Comparison of ENCODE assay signal across 15 cellular contexts in genomic region chr1:226222686-226223085, GRCh38. TPM values are rescaled to one million over a fixed set of nuclear protein-coding genes. Genes with fewer than 3 reads are reported as not detected.
A peak's percentile ranks its signal among the peaks of the same experiment; 100 is the strongest.
DNase-seq lines count a peak whose midpoint lies in the region; ATAC-seq and TF ChIP-seq lines count a peak whose summit lies in the region.
"Had no signal": no experiment of that assay in that cellular context is flagged by ENCODE, and none has a peak within 500 bp of the region (broad histone marks: within the 10 kb centered on the region; RNA-seq: fewer than 3 reads in every experiment).

No MANE protein-coding gene starts in this region.

- peak overlapping the region; percentile 82 for H3K56ac ChIP-seq in mesendoderm (ENCODE audit: low read length)

- CTCF ChIA-PET in activated B cell treated with CpG ODN at 0.5 μM for 24 hours (lab: Charles Lee): no interaction called here

- H2BK120ac ChIP-seq in mesendoderm (ENCODE audit: low read depth, low read length): peak overlapping the region; percentile 96

- H3K18ac ChIP-seq in mesendoderm (ENCODE audit: low read length): peak overlapping the region; percentile 85

- no peak for TF ChIP-seq POLR2A in thyroid gland (IDR thresholded peaks at IDR 0.05)

- H3K27ac ChIP-seq in mesendoderm (ENCODE audit: low read depth, low read length): peak overlapping the region; percentile 86
- no peak overlapping the region for H3K27ac ChIP-seq in thyroid gland

- H3K9me3 Mint-ChIP-seq in activated naive CD4-positive, alpha-beta T cell treated with anti-CD3 and anti-CD28 coated beads, Interleukin-2, amount 50 U/mL, for 24 hours: no peaks in the 10 kb centered on the region
- no peaks in the 10 kb centered on the region for H3K9me3 Mint-ChIP-seq in activated B cell treated with CpG ODN at 0.5 μM for 24 hours
- H3K9me3 Mint-ChIP-seq in stimulated activated naive CD8-positive, alpha-beta T cell treated with anti-CD3 and anti-CD28 coated beads, Interleukin-15, amount 100 ng/mL, for 72 hours: no peaks in the 10 kb centered on the region

- DNase-seq in activated naive CD4-positive, alpha-beta T cell (lab: John Stamatoyannopoulos, UW): no peak
- DNase-seq in activated B cell treated with CpG ODN at 0.5 μM for 24 hours (no peak), mesendoderm (no peak), thyroid gland (no peak), G401 (ENCODE audit: low spot score) (no peak), posterior vena cava (ENCODE audit: low spot score) (no peak)
- no peak for DNase-seq in stimulated activated naive CD8-positive, alpha-beta T cell treated with anti-CD3 and anti-CD28 coated beads, Interleukin-15, amount 100 ng/mL, for 72 hours
- DNase-seq: DMS153; effector CD8-positive, alpha-beta T cell; hippocampal formation; Karpas-422; NCI-H1417 had no signal

- H3K23ac ChIP-seq in mesendoderm (ENCODE audit: low read length): no peak overlapping the region

- ATAC-seq in activated B cell treated with CpG ODN at 0.5 μM for 24 hours (ENCODE audit: low read depth): no peak
- ATAC-seq in stimulated activated naive CD8-positive, alpha-beta T cell treated with anti-CD3 and anti-CD28 coated beads, Interleukin-15, amount 100 ng/mL, for 72 hours: no peak

- H3K36me3 Mint-ChIP-seq in activated naive CD4-positive, alpha-beta T cell treated with anti-CD3 and anti-CD28 coated beads, Interleukin-2, amount 50 U/mL, for 24 hours: peaks cover 3% of the 10 kb centered on the region
- no peaks in the 10 kb centered on the region for H3K36me3 Mint-ChIP-seq in activated B cell treated with CpG ODN at 0.5 μM for 24 hours (ENCODE audit: low read depth)

- H3K27me3 Mint-ChIP-seq in activated naive CD4-positive, alpha-beta T cell treated with anti-CD3 and anti-CD28 coated beads, Interleukin-2, amount 50 U/mL, for 24 hours: peaks cover 18% of the 10 kb centered on the region
- H3K27me3 Mint-ChIP-seq in activated B cell treated with CpG ODN at 0.5 μM for 24 hours: peaks cover 4% of the 10 kb centered on the region
- H3K27me3 Mint-ChIP-seq in stimulated activated naive CD8-positive, alpha-beta T cell treated with anti-CD3 and anti-CD28 coated beads, Interleukin-15, amount 100 ng/mL, for 72 hours: peaks cover 48% of the 10 kb centered on the region

- H3K4me2 ChIP-seq in mesendoderm (ENCODE audit: low read length): no peak overlapping the region

- peak overlapping the region; percentile 55 for H3K4me3 Mint-ChIP-seq in activated naive CD4-positive, alpha-beta T cell treated with anti-CD3 and anti-CD28 coated beads, Interleukin-2, amount 50 U/mL, for 24 hours
- H3K4me3 Mint-ChIP-seq in activated B cell treated with CpG ODN at 0.5 μM for 24 hours: peak overlapping the region; percentile 44
- H3K4me3 Mint-ChIP-seq in stimulated activated naive CD8-positive, alpha-beta T cell treated with anti-CD3 and anti-CD28 coated beads, Interleukin-15, amount 100 ng/mL, for 72 hours: peak overlapping the region; percentile 47 to 48

- peak overlapping the region; percentile 98 for H3K4ac ChIP-seq in mesendoderm (ENCODE audit: low read depth, low read length)

- in situ Hi-C loops in G401 (cut with HindIII; ENCODE audit: low sequenced_read_pairs): no loop called here

- H3K79me1 ChIP-seq in mesendoderm (ENCODE audit: low read length): peaks cover 4% of the 10 kb centered on the region

- no peak overlapping the region for H4K8ac ChIP-seq in mesendoderm (ENCODE audit: low read depth, low read length)

- POLR2A ChIA-PET in activated B cell treated with CpG ODN at 0.5 μM for 24 hours (lab: Charles Lee): no interaction called here

- H3K36me3 ChIP-seq in mesendoderm (ENCODE audit: control insufficient read depth, insufficient read depth, low read length): peaks cover 10% of the 10 kb centered on the region
- no peaks in the 10 kb centered on the region for H3K36me3 ChIP-seq in thyroid gland

- peaks cover 12% of the 10 kb centered on the region for H3K4me1 ChIP-seq in mesendoderm (ENCODE audit: control insufficient read depth, low read depth, low read length)
- peaks cover 3 to 7% of the 10 kb centered on the region in 2 donors for H3K4me1 ChIP-seq in thyroid gland

- H3K4me1 Mint-ChIP-seq in activated naive CD4-positive, alpha-beta T cell treated with anti-CD3 and anti-CD28 coated beads, Interleukin-2, amount 50 U/mL, for 24 hours: peaks cover 6% of the 10 kb centered on the region
- H3K4me1 Mint-ChIP-seq in activated B cell treated with CpG ODN at 0.5 μM for 24 hours: peaks cover 6% of the 10 kb centered on the region
- H3K4me1 Mint-ChIP-seq in stimulated activated naive CD8-positive, alpha-beta T cell treated with anti-CD3 and anti-CD28 coated beads, Interleukin-15, amount 100 ng/mL, for 72 hours: peaks cover 16% of the 10 kb centered on the region

- intact Hi-C loops in activated B cell treated with CpG ODN at 0.5 μM for 24 hours (cut with micrococcal nuclease) (loop anchor here (10.0 kb wide), 1 partner anchor 52 kb away; no protein-coding TSS in a partner anchor), thyroid gland (cut with DNase I) (no loop called here), posterior vena cava (cut with DNase I) (no loop called here)

- H3K27ac Mint-ChIP-seq in activated naive CD4-positive, alpha-beta T cell treated with anti-CD3 and anti-CD28 coated beads, Interleukin-2, amount 50 U/mL, for 24 hours: no peak overlapping the region
- no peak overlapping the region for H3K27ac Mint-ChIP-seq in activated B cell treated with CpG ODN at 0.5 μM for 24 hours
- H3K27ac Mint-ChIP-seq in stimulated activated naive CD8-positive, alpha-beta T cell treated with anti-CD3 and anti-CD28 coated beads, Interleukin-15, amount 100 ng/mL, for 72 hours: no peak overlapping the region

- no peak overlapping the region for H3K4me3 ChIP-seq in mesendoderm (ENCODE audit: low read length)
- H3K4me3 ChIP-seq in thyroid gland (replicated peaks in 1 of 3): no peak overlapping the region

- no peaks in the 10 kb centered on the region for H3K27me3 ChIP-seq in mesendoderm (ENCODE audit: insufficient read depth, low read length, poor library complexity)
- no peaks in the 10 kb centered on the region for H3K27me3 ChIP-seq in thyroid gland

- H4K5ac ChIP-seq in mesendoderm (ENCODE audit: low read length): peak overlapping the region; percentile 92

- H3K9me3 ChIP-seq in thyroid gland: no peaks in the 10 kb centered on the region

- no CpG with 5 or more reads among the region's 10 CpGs for WGBS in mesendoderm (ENCODE audit: extremely low coverage, insufficient coverage, low lambda C conversion rate)
- WGBS in thyroid gland, 2 donors: 94 to 95% methylated on average over 10 of the region's 10 CpGs

- H2BK15ac ChIP-seq in mesendoderm (replicated peaks; ENCODE audit: low read depth): peak overlapping the region; percentile 41

- H2BK5ac ChIP-seq in mesendoderm (ENCODE audit: low read length): peak overlapping the region; percentile 94

- TF ChIP-seq CTCF in activated B cell treated with CpG ODN at 0.5 μM for 24 hours (IDR thresholded peaks at IDR 0.05) (no peak), thyroid gland (IDR thresholded peaks at IDR 0.05) (no peak)

- H3K79me2 ChIP-seq in mesendoderm (ENCODE audit: control insufficient read depth, insufficient read depth, low read length): peaks cover 24% of the 10 kb centered on the region

- H3K9ac ChIP-seq in mesendoderm (ENCODE audit: low read length): peak overlapping the region; percentile 44

- H2AK5ac ChIP-seq in mesendoderm (ENCODE audit: low read length): peak overlapping the region; percentile 98

RNA-seq across cellular contexts. Expression of gene MIXL1, which starts 0.8 kb away (rescaled TPM):
- total RNA-seq in activated B cell treated with CpG ODN at 0.5 μM for 24 hours (0.75 and 0.93 TPM in 2 replicates), thyroid gland (not detected), posterior vena cava (not detected)
- 950 TPM for polyA plus RNA-seq in mesendoderm (2013, experiment 1 of 2)
- polyA plus RNA-seq in mesendoderm (2013, experiment 2 of 2): 825 TPM
- not detected in 2 replicates for total RNA-seq in G401 (2014; rRNA removed; shearing (Covaris generic))
- total RNA-seq: bronchial epithelial cell, subcutaneous adipose tissue had no signal

RNA-seq across cellular contexts. Expression of gene ACBD3, which starts 36.1 kb away (rescaled TPM):
- total RNA-seq in activated B cell treated with CpG ODN at 0.5 μM for 24 hours (38.6 and 41.4 TPM in 2 replicates), thyroid gland (10 to 100 TPM; 56.4 to 74.2 (median 66.0) TPM), posterior vena cava (10 to 100 TPM; 44.0 to 48.2 TPM)
- 29.2 TPM for polyA plus RNA-seq in mesendoderm (2013, experiment 1 of 2)
- 28.6 TPM for polyA plus RNA-seq in mesendoderm (2013, experiment 2 of 2)
- 19.4 and 21.3 TPM in 2 replicates for total RNA-seq in G401 (2014; rRNA removed; shearing (Covaris generic))
